In the genomic region with DNA sequence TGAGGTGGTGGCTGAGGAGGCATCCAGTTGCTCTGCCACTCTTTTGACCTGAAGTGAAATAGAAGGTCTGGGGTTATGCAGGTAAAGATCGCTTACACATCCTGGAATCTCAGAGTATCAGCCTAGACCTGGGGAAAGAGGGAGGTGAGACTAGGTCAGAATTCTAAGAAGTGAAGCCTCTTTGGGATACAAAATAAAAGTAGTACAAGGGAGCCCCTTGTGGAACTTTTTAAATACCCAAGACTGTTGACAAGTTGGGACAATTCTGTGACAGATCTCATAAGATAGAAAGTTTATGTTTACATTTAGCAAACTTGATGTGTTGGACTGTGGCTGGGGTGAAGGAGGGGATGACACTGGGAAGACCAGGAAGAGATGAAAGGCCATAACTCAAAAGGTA, we compare ENCODE assay signal across 8 cellular contexts.
A peak's percentile ranks its signal among the peaks of the same experiment; 100 is the strongest.
DNase-seq lines count a peak whose midpoint lies in the region; ATAC-seq and TF ChIP-seq lines count a peak whose summit lies in the region.

No MANE protein-coding gene starts in this region.

- no peaks in the 10 kb centered on the region for H3K36me3 ChIP-seq in heart right ventricle
- no peaks in the 10 kb centered on the region for H3K36me3 ChIP-seq in NT2/D1 (ENCODE audit: insufficient read depth, insufficient read length, low read length)
- no peaks in the 10 kb centered on the region for H3K36me3 ChIP-seq in esophagus squamous epithelium
- no peaks in the 10 kb centered on the region for H3K36me3 ChIP-seq in transverse colon

- in situ Hi-C loops in transverse colon (cut with MboI; ENCODE audit: low pct_ligation_motif_present in 1 of 4, low pct_unique_long_range_greater_than_20kb in 1 of 4, low sequenced_read_pairs in 3 of 4): loop anchor here (10.0 to 25.0 kb wide), 4 partner anchors 97 to 547 kb away; a partner anchor contains a TSS

- H3K27me3 ChIP-seq in heart right ventricle: no peaks in the 10 kb centered on the region
- no peaks in the 10 kb centered on the region for H3K27me3 ChIP-seq in NT2/D1 (ENCODE audit: insufficient read depth, insufficient read length)
- no peaks in the 10 kb centered on the region for H3K27me3 ChIP-seq in esophagus squamous epithelium
- no peaks in the 10 kb centered on the region for H3K27me3 ChIP-seq in transverse colon

- no peaks in the 10 kb centered on the region for H3K4me1 ChIP-seq in heart right ventricle
- no peaks in the 10 kb centered on the region for H3K4me1 ChIP-seq in NT2/D1 (ENCODE audit: insufficient read depth, insufficient read length)
- H3K4me1 ChIP-seq in esophagus squamous epithelium: no peaks in the 10 kb centered on the region
- no peaks in the 10 kb centered on the region for H3K4me1 ChIP-seq in transverse colon

- WGBS in heart right ventricle, 2 donors: 93 to 96% methylated on average over 1 of the region's 1 CpG
- 69 to 95% methylated on average over 1 of the region's 1 CpG for WGBS in esophagus squamous epithelium, 2 donors
- WGBS in transverse colon (ENCODE audit: low coverage in 1 of 2), 2 donors: 73 to 100% methylated on average over 1 of the region's 1 CpG

- ATAC-seq in heart right ventricle: peak in 1 of 8 donors; percentile 16
- no peak for ATAC-seq in left cardiac atrium
- no peak for ATAC-seq in left ventricle myocardium superior

- H3K4me3 ChIP-seq in heart right ventricle (no peak overlapping the region), NT2/D1 (ENCODE audit: insufficient read length, low read depth) (no peak overlapping the region), esophagus squamous epithelium (no peak overlapping the region), transverse colon (no peak overlapping the region)

- intact Hi-C loops in heart right ventricle (cut with DNase I): loop anchor here in 9 of 10 donors (1.0 to 10.0 kb wide), 17 partner anchors 13 to 603 kb away; a partner anchor contains a TSS
- intact Hi-C loops in left cardiac atrium (cut with DNase I): loop anchor here (5.0 to 10.0 kb wide), 4 partner anchors 255 to 557 kb away; no protein-coding TSS in a partner anchor
- intact Hi-C loops in esophagus squamous epithelium (cut with DNase I): loop anchor here (10.0 kb wide), 1 partner anchor 275 kb away; no protein-coding TSS in a partner anchor
- intact Hi-C loops in transverse colon (cut with DNase I; ENCODE audit: low total_unique reads): loop anchor here (10.0 kb wide), 1 partner anchor 265 kb away; a partner anchor contains a TSS
- intact Hi-C loops in left ventricle myocardium superior (cut with micrococcal nuclease): loop anchor here (10.0 kb wide), 2 partner anchors 95 to 555 kb away; no protein-coding TSS in a partner anchor

- H3K9me3 ChIP-seq in heart right ventricle (peaks cover 0 to 9% (median 0%) of the 10 kb centered on the region in 11 donors), NT2/D1 (ENCODE audit: insufficient read depth, low read length) (peaks cover 10% of the 10 kb centered on the region; the same call in 1 of the 2 replicates), esophagus squamous epithelium (peaks cover 0 to 9% (median 7%) of the 10 kb centered on the region in 3 donors), transverse colon (peaks cover 0 to 5% of the 10 kb centered on the region in 2 donors)

- DNase-seq in heart right ventricle (no peak), left cardiac atrium (no peak), NT2/D1 (ENCODE audit: low read depth, low spot score) (peak; percentile 13), esophagus squamous epithelium (lab: John Stamatoyannopoulos, UW) (no peak), transverse colon (no peak), NCI-H187 treated with DMSO at 0.1 percent for 48 hours (lab: John Stamatoyannopoulos, UW) (no peak), left ventricle myocardium superior (no peak), NCI-H1694 (lab: John Stamatoyannopoulos, UW) (no peak)

- H3K27ac ChIP-seq in heart right ventricle (no peak overlapping the region), esophagus squamous epithelium (no peak overlapping the region), transverse colon (no peak overlapping the region)

- no peak overlapping the region for H3K9ac ChIP-seq in NT2/D1 (ENCODE audit: insufficient read length, low read depth)

- TF ChIP-seq POLR2A in esophagus squamous epithelium (IDR thresholded peaks at IDR 0.05): no peak
- TF ChIP-seq POLR2A in transverse colon (IDR thresholded peaks at IDR 0.05): no peak

- peak in 6 of 9 donors; percentile 24 to 52 (median 34) for TF ChIP-seq CTCF in heart right ventricle (IDR thresholded peaks at IDR 0.05)
- peak; percentile 15 to 47 (median 26) for TF ChIP-seq CTCF in esophagus squamous epithelium (IDR thresholded peaks at IDR 0.05)
- peak in 4 of 5 experiments; percentile 19 to 38 (median 27) for TF ChIP-seq CTCF in transverse colon (IDR thresholded peaks at IDR 0.05)

- no peak for TF ChIP-seq EP300 in transverse colon (IDR thresholded peaks at IDR 0.05; ENCODE audit: low read depth)
